In the genomic region with DNA sequence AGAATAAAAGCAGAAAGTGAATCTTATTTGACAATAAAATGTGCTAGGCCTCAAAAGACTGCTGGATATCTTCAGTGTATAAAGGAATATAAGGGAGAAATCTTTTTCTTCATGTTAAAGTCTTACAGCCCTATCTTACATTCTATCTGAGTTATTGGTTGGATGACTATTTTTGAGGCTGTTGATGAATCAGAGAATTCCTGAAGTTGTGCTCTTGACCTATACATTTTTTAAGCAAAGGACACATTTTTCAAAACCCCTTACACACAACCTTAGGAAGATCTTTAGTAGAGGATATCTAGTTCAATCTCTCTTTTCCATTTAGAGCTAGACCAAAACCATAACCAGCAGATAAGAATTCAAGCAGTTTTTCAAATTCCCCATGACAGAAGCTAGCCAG, we compare ENCODE assay signal across 20 cellular contexts. TPM values are rescaled to one million over a fixed set of nuclear protein-coding genes. Genes with fewer than 3 reads are reported as not detected.
A peak's percentile ranks its signal among the peaks of the same experiment; 100 is the strongest.
DNase-seq lines count a peak whose midpoint lies in the region; ATAC-seq, FAIRE-seq and TF ChIP-seq lines count a peak whose summit lies in the region.
"Had no signal": no experiment of that assay in that cellular context is flagged by ENCODE, and none has a peak within 500 bp of the region (broad histone marks: within the 10 kb centered on the region; RNA-seq: fewer than 3 reads in every experiment).

No MANE protein-coding gene starts in this region.

- no TSS peak for BruUV-seq in PC-9 (replicated peaks; lab: Mats Ljungman, UMichigan)

- CTCF ChIA-PET in PC-9 (lab: Charles Lee) = no interaction called here

- H3K27ac Mint-ChIP-seq in astrocyte (ENCODE audit: unreplicated experiment) (no peak overlapping the region), neural progenitor cell (no peak overlapping the region)

- H3K4me1 Mint-ChIP-seq in astrocyte (ENCODE audit: low read depth, unreplicated experiment) = no peaks in the 10 kb centered on the region
- H3K4me1 Mint-ChIP-seq in neural progenitor cell = peaks cover 11% of the 10 kb centered on the region

- H3K4me1 ChIP-seq in astrocyte (ENCODE audit: insufficient read depth, low read length) (peaks cover 3% of the 10 kb centered on the region), BE2C (no peaks in the 10 kb centered on the region), neural progenitor cell (peaks cover 6% of the 10 kb centered on the region), PC-9 (replicated peaks; ENCODE audit: insufficient read depth) (no peaks in the 10 kb centered on the region)
- H3K4me1 ChIP-seq: Peyer's patch had no signal

- no peak overlapping the region for H3K4me3 ChIP-seq in AG10803 (ENCODE audit: low read length)
- no peak overlapping the region for H3K4me3 ChIP-seq in astrocyte (ENCODE audit: insufficient read depth, low read depth, low read length)
- no peak overlapping the region for H3K4me3 ChIP-seq in BE2C (ENCODE audit: low read depth, low read length)
- no peak overlapping the region for H3K4me3 ChIP-seq in neural progenitor cell
- no peak overlapping the region for H3K4me3 ChIP-seq in PC-9
- H3K4me3 ChIP-seq: Peyer's patch had no signal

- no peaks in the 10 kb centered on the region for H3F3A ChIP-seq in neural progenitor cell (ENCODE audit: low read depth)
- no peaks in the 10 kb centered on the region for H3F3A ChIP-seq in PC-9 (ENCODE audit: insufficient read depth, low read depth)

- peak; percentile 23 for FAIRE-seq in astrocyte (lab: Jason Lieb, UNC)
- FAIRE-seq: HepG2 had no signal

- H3K36me3 Mint-ChIP-seq in astrocyte (ENCODE audit: low read depth, unreplicated experiment) = no peaks in the 10 kb centered on the region
- H3K36me3 Mint-ChIP-seq in neural progenitor cell = no peaks in the 10 kb centered on the region

- H3K4me3 Mint-ChIP-seq in astrocyte (ENCODE audit: unreplicated experiment) (no peak overlapping the region), neural progenitor cell (no peak overlapping the region)

- no peaks in the 10 kb centered on the region for H3K27me3 Mint-ChIP-seq in astrocyte (ENCODE audit: low read depth, unreplicated experiment)
- no peaks in the 10 kb centered on the region for H3K27me3 Mint-ChIP-seq in neural progenitor cell (ENCODE audit: insufficient read depth, low read depth)

- H3K79me2 ChIP-seq in astrocyte (ENCODE audit: insufficient read depth, low read length) = no peaks in the 10 kb centered on the region
- H3K79me2 ChIP-seq in neural progenitor cell (ENCODE audit: low read depth) = no peaks in the 10 kb centered on the region
- H3K79me2 ChIP-seq in PC-9 (ENCODE audit: low read depth) = no peaks in the 10 kb centered on the region

- H3K9me3 ChIP-seq in astrocyte (ENCODE audit: insufficient read depth, low read depth, low read length) = no peaks in the 10 kb centered on the region
- H3K9me3 ChIP-seq in BE2C = no peaks in the 10 kb centered on the region
- H3K9me3 ChIP-seq in neural progenitor cell (ENCODE audit: low read depth) = no peaks in the 10 kb centered on the region
- no peaks in the 10 kb centered on the region for H3K9me3 ChIP-seq in PC-9 (ENCODE audit: insufficient read depth, low read depth)
- H3K9me3 ChIP-seq: Peyer's patch had no signal

- H3K9ac ChIP-seq in astrocyte (ENCODE audit: low read length) (no peak overlapping the region), neural progenitor cell (no peak overlapping the region)

- ATAC-seq in HG03432 (IDR thresholded peaks at IDR 0.05; ENCODE audit: unreplicated experiment) = no peak
- ATAC-seq: HepG2, Right ventricle myocardium inferior had no signal

- H4K20me1 ChIP-seq in astrocyte (ENCODE audit: insufficient read depth, low read length) (no peaks in the 10 kb centered on the region), neural progenitor cell (ENCODE audit: low read depth) (no peaks in the 10 kb centered on the region), PC-9 (ENCODE audit: insufficient read depth) (no peaks in the 10 kb centered on the region)

- H2AFZ ChIP-seq in astrocyte (ENCODE audit: low read depth, low read length) (no peak overlapping the region), neural progenitor cell (replicated peaks) (no peak overlapping the region), PC-9 (no peak overlapping the region)

- H3K9me3 Mint-ChIP-seq in astrocyte (ENCODE audit: unreplicated experiment) (peaks cover 2% of the 10 kb centered on the region), neural progenitor cell (no peaks in the 10 kb centered on the region)

- DNase-seq in AG10803 (ENCODE audit: low read depth) (peak; percentile 9), HCEC 1CT (peak; percentile 77), astrocyte (ENCODE audit: low read depth) (peak; percentile 79), hepatic stellate cell (ENCODE audit: low spot score) (peak; percentile 32), BE2C (no peak), neural progenitor cell (ENCODE audit: low spot score) (no peak), PC-9 (no peak)
- DNase-seq: DMS 273 treated with DMSO at 0.1 percent for 48 hours, H7, MM.1S, NCI-H1092 treated with DMSO at 0.1 percent for 48 hours, NCI-H2081 treated with DMSO at 0.1 percent for 48 hours, NCI-H524, Peyer's patch had no signal

- H3K36me3 ChIP-seq in astrocyte (ENCODE audit: insufficient read depth, low read length) = no peaks in the 10 kb centered on the region
- no peaks in the 10 kb centered on the region for H3K36me3 ChIP-seq in BE2C
- no peaks in the 10 kb centered on the region for H3K36me3 ChIP-seq in neural progenitor cell
- H3K36me3 ChIP-seq in PC-9 (ENCODE audit: low read depth) = no peaks in the 10 kb centered on the region
- H3K36me3 ChIP-seq: Peyer's patch had no signal

- TF ChIP-seq CTCF in AG10803 (conservative IDR thresholded peaks at IDR 0.05; ENCODE audit: low read length) (no peak), astrocyte (IDR thresholded peaks at IDR 0.05; ENCODE audit: insufficient read depth, low read depth, low read length) (no peak), BE2C (IDR thresholded peaks at IDR 0.05; ENCODE audit: low read depth, low read length) (no peak), neural progenitor cell (IDR thresholded peaks at IDR 0.05) (no peak), PC-9 (conservative IDR thresholded peaks at IDR 0.05) (no peak)

- peak overlapping the region; percentile 17 for H3K27ac ChIP-seq in astrocyte (ENCODE audit: low read depth, low read length)
- no peak overlapping the region for H3K27ac ChIP-seq in neural progenitor cell
- no peak overlapping the region for H3K27ac ChIP-seq in PC-9
- H3K27ac ChIP-seq: C4-2B, Peyer's patch had no signal

- H3K4me2 ChIP-seq in astrocyte (ENCODE audit: low read length) (peak overlapping the region; percentile 39), neural progenitor cell (no peak overlapping the region), PC-9 (no peak overlapping the region)

- intact Hi-C loops in PC-9 (cut with micrococcal nuclease; ENCODE audit: unreplicated experiment) = no loop called here

- POLR2A ChIA-PET in PC-9 (lab: Charles Lee; ENCODE audit: unreplicated experiment) = no interaction called here

- H3K27me3 ChIP-seq in astrocyte (ENCODE audit: insufficient read depth, low read length) (no peaks in the 10 kb centered on the region), BE2C (no peaks in the 10 kb centered on the region; the same call in 1 of the 2 replicates), neural progenitor cell (no peaks in the 10 kb centered on the region), PC-9 (ENCODE audit: insufficient read depth, low read depth) (no peaks in the 10 kb centered on the region)
- H3K27me3 ChIP-seq: Peyer's patch had no signal

- no peaks in the 10 kb centered on the region for H3K9me2 ChIP-seq in PC-9 (ENCODE audit: insufficient read depth)

RNA-seq across cellular contexts. Expression of a gene that starts 10.9 kb away (rescaled TPM):
- total RNA-seq in astrocyte = 1.5 and 2.0 TPM in 2 replicates
- not detected for polyA plus RNA-seq in BE2C (2012; ENCODE audit: insufficient read depth, insufficient read length, low read depth)
- total RNA-seq in neural progenitor cell (ENCODE audit: low replicate concordance) = 0.46 TPM in 1 of 2 replicates, not detected in the other
- not detected in 2 replicates for total RNA-seq in PC-9 (2021)
- total RNA-seq: A172, Daoy, H7, HepG2, Peyer's patch had no signal

RNA-seq across cellular contexts. Expression of a gene that starts 49.5 kb away (rescaled TPM):
- 26.7 and 31.5 TPM in 2 replicates for total RNA-seq in astrocyte
- 38.8 TPM for polyA plus RNA-seq in BE2C (2012; ENCODE audit: insufficient read depth, insufficient read length, low read depth)
- total RNA-seq in neural progenitor cell (ENCODE audit: low replicate concordance) = 44.1 and 66.8 TPM in 2 replicates
- 29.2 and 34.1 TPM in 2 replicates for total RNA-seq in PC-9 (2021)

Comparison
In these comparisons a context has a peak if more than half of its experiments do, and no peak if none do; other contexts are left out.
1. DNase-seq: peak in AG10803 (single experiment), HCEC 1CT (single experiment), astrocyte (single experiment) and hepatic stellate cell (single experiment); none in BE2C (single experiment), neural progenitor cell (single experiment) and PC-9 (0 of 2).